ENCODE assay signal across 28 cellular contexts in the genomic region with DNA sequence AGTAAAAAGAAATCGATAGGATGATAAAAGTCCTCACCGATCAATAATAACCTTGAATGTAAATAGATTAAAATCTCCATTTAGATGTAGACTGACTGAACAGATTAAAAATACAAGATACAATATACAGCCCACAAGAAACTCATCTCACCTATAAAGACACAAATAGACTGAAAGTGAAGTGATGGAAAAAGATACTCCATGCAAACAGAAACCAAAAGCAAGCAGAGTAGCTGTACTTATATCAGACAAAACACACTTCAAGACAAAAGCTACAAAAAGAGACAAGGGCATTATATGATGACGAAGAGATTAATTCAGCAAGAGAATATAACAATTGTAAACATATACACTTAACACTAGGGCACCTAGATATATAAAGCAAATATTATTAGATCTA.
"Had no signal": no experiment of that assay in that cellular context is flagged by ENCODE, and none has a peak within 500 bp of the region (broad histone marks: within the 10 kb centered on the region; RNA-seq: fewer than 3 reads in every experiment).

No MANE protein-coding gene starts in this region.

- FAIRE-seq: islet of Langerhans, kidney had no signal

- DNase-seq: hypothalamus; immature natural killer cell; kidney; left colon; left lung; lower lobe of right lung; mammary epithelial cell; mesenchymal stem cell; naive thymus-derived CD4-positive, alpha-beta T cell; ovary; right lobe of liver; stimulated activated CD4-positive, alpha-beta T cell treated with anti-CD3 and anti-CD28 coated beads, Interleukin-1b, Interleukin-23, amount 100 ng/mL, for 48 hours; stimulated activated CD4-positive, alpha-beta T cell treated with anti-CD3 and anti-CD28 coated beads, Interleukin-2, amount 100 ng/mL, for 48 hours; stimulated activated CD4-positive, alpha-beta T cell treated with anti-CD3 and anti-CD28 coated beads, Interleukin-4, amount 100 ng/mL, for 4 hours; stimulated activated CD8-positive, alpha-beta memory T cell treated with anti-CD3 and anti-CD28 coated beads, Interleukin-4, amount 100 ng/mL, for 48 hours; stimulated activated naive B cell treated with anti-CD40 and anti-IgM and Interleukin-4, amounts not matched to agents 10 μg/mL and 1 μg/mL and 100 μg/mL, for 72 hours; stimulated activated naive CD8-positive, alpha-beta T cell treated with anti-CD3 and anti-CD28 coated beads, Interleukin-15, Interleukin-2, amounts not matched to agents 100 U/mL and 50 U/mL, for 24 hours; stomach; testis; thyroid gland; transverse colon; upper lobe of left lung had no signal

- H3K9me3 ChIP-seq: lower lobe of right lung, ovary, right lobe of liver, testis, thyroid gland had no signal

- H3K27ac ChIP-seq: left lung, lower lobe of right lung, ovary, right atrium auricular region, right lobe of liver, stomach, testis, thyroid gland, transverse colon, upper lobe of left lung, vagina had no signal

- H3K4me1 ChIP-seq: left lung, lower lobe of right lung, right atrium auricular region, right lobe of liver, stomach, testis, thyroid gland, transverse colon, upper lobe of left lung, vagina had no signal

- ATAC-seq: left colon; left lung; lower lobe of right lung; naive thymus-derived CD4-positive, alpha-beta T cell; natural killer cell treated with Interleukin-12 subunit alpha and Interleukin-12 subunit beta and Interleukin-15 and Interleukin-18, amount 100 ng/mL, for 72 hours; right lobe of liver; stimulated activated naive B cell treated with anti-CD40 and anti-IgM and Interleukin-4, amounts not matched to agents 10 μg/mL and 1 μg/mL and 100 μg/mL, for 72 hours; stimulated activated naive CD8-positive, alpha-beta T cell treated with anti-CD3 and anti-CD28 coated beads, Interleukin-15, Interleukin-2, amounts not matched to agents 100 U/mL and 50 U/mL, for 24 hours had no signal

- H3K36me3 ChIP-seq: left lung, lower lobe of right lung, ovary, right atrium auricular region, right lobe of liver, stomach, thyroid gland, transverse colon, upper lobe of left lung, vagina had no signal

- H3K4me3 Mint-ChIP-seq: immature natural killer cell; natural killer cell treated with Interleukin-12 subunit alpha and Interleukin-12 subunit beta and Interleukin-15 and Interleukin-18, amount 100 ng/mL, for 72 hours; stimulated activated naive B cell treated with anti-CD40 and anti-IgM and Interleukin-4, amounts not matched to agents 10 μg/mL and 1 μg/mL and 100 μg/mL, for 72 hours had no signal

- H3K27me3 Mint-ChIP-seq: progenitor cell of endocrine pancreas had no signal

- H3K4me2 ChIP-seq: smooth muscle cell had no signal

- H3K4me3 ChIP-seq: left lung, lower lobe of right lung, ovary, right atrium auricular region, right lobe of liver, smooth muscle cell, stomach, testis, thyroid gland, transverse colon, upper lobe of left lung, vagina had no signal

- H3K27ac Mint-ChIP-seq: immature natural killer cell; naive thymus-derived CD4-positive, alpha-beta T cell; natural killer cell treated with Interleukin-12 subunit alpha and Interleukin-12 subunit beta and Interleukin-15 and Interleukin-18, amount 100 ng/mL, for 72 hours; progenitor cell of endocrine pancreas; stimulated activated naive B cell treated with anti-CD40 and anti-IgM and Interleukin-4, amounts not matched to agents 10 μg/mL and 1 μg/mL and 100 μg/mL, for 72 hours had no signal

- H3K27me3 ChIP-seq: left lung, ovary, right atrium auricular region, right lobe of liver, testis, thyroid gland, transverse colon, upper lobe of left lung, vagina had no signal

- H3K4me1 Mint-ChIP-seq: immature natural killer cell; stimulated activated naive B cell treated with anti-CD40 and anti-IgM and Interleukin-4, amounts not matched to agents 10 μg/mL and 1 μg/mL and 100 μg/mL, for 72 hours had no signal
